ENCODE assay signal across 1 cellular context in the genomic region with DNA sequence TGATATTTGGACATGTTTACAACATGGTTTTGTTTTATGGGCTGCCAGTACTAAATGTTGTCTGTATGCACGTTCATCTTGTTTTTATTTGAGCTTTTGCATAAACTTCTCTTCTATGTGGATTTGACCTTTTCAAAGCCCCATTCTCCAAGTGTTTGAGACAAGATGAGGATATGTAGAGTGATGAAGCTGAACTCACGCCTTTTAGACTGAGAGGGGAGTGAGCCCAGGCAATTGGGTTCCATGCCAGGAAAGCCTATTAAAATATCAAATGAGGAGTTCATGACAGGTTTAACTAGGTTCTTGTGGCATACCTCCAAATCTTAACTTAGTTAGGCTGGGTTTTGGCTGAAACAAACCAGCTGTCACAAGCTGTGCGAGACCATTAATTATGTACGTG.
TF ChIP-seq lines count a peak whose summit lies in the region.

No MANE protein-coding gene starts in this region.

TF ChIP-seq in IMR-90, 13 proteins besides CTCF, POLR2A, EP300 and RAD21 (continued from another document):
- TF ChIP-seq, protein P1, sequence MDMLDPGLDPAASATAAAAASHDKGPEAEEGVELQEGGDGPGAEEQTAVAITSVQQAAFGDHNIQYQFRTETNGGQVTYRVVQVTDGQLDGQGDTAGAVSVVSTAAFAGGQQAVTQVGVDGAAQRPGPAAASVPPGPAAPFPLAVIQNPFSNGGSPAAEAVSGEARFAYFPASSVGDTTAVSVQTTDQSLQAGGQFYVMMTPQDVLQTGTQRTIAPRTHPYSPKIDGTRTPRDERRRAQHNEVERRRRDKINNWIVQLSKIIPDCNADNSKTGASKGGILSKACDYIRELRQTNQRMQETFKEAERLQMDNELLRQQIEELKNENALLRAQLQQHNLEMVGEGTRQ (IDR thresholded peaks at IDR 0.05; ENCODE audit: low read depth, low read length): no peak
- no peak for TF ChIP-seq MAZ (IDR thresholded peaks at IDR 0.05; ENCODE audit: borderline replicate concordance, low read depth, low read length)
